19 cellular contexts compared by ENCODE assay signal in genomic region chr11:112465433-112466024, GRCh38.
"Had no signal": no experiment of that assay in that cellular context is flagged by ENCODE, and none has a peak within 500 bp of the region (broad histone marks: within the 10 kb centered on the region; RNA-seq: fewer than 3 reads in every experiment).

No MANE protein-coding gene starts in this region.

- H3K4me1 ChIP-seq: pancreas, prostate gland, stomach, tibial artery had no signal

- H3K4me3 Mint-ChIP-seq: activated naive CD8-positive, alpha-beta T cell; activated T-cell treated with anti-CD3 and anti-CD28 coated beads, Interleukin-2, amount 50 U/mL, for 72 hours; nephron; stimulated activated naive B cell treated with anti-CD40 and anti-IgM and Interleukin-4, amounts not matched to agents 10 μg/mL and 1 μg/mL and 100 μg/mL, for 72 hours; T-helper 17 cell had no signal

- DNase-seq: activated CD4-positive, alpha-beta T cell treated with anti-CD3 and anti-CD28 coated beads for 1 hour; activated naive CD4-positive, alpha-beta T cell; activated T-cell treated with anti-CD3 and anti-CD28 coated beads for 4 hours; activated T-cell treated with anti-CD3 and anti-CD28 coated beads, Interleukin-2, amount 50 U/mL, for 72 hours; anterior cingulate cortex; dermis blood vessel endothelial cell; effector memory CD4-positive, alpha-beta T cell; left colon; pancreas; stimulated activated CD4-positive, alpha-beta T cell treated with anti-CD3 and anti-CD28 coated beads, Interleukin-15, amount 100 ng/mL, for 24 hours; stimulated activated CD4-positive, alpha-beta T cell treated with anti-CD3 and anti-CD28 coated beads, Interleukin-2, amount 100 ng/mL, for 24 hours; stimulated activated naive B cell treated with anti-CD40 and anti-IgM and Interleukin-4, amounts not matched to agents 10 μg/mL and 1 μg/mL and 100 μg/mL, for 72 hours; stomach; T-helper 17 cell; T1000; tibial artery had no signal

- ATAC-seq: activated T-cell treated with anti-CD3 and anti-CD28 coated beads, Interleukin-2, amount 50 U/mL, for 72 hours; left colon; pancreas; stimulated activated naive B cell treated with anti-CD40 and anti-IgM and Interleukin-4, amounts not matched to agents 10 μg/mL and 1 μg/mL and 100 μg/mL, for 72 hours; T-helper 17 cell had no signal

- H3K4me1 Mint-ChIP-seq: stimulated activated naive B cell treated with anti-CD40 and anti-IgM and Interleukin-4, amounts not matched to agents 10 μg/mL and 1 μg/mL and 100 μg/mL, for 72 hours had no signal

- H3K27ac ChIP-seq: pancreas, prostate gland, stomach, tibial artery had no signal

- H3K4me3 ChIP-seq: pancreas, prostate gland, stomach, tibial artery had no signal

- H3K9me3 ChIP-seq: pancreas, prostate gland, stomach, tibial artery had no signal

- H3K36me3 Mint-ChIP-seq: activated naive CD8-positive, alpha-beta T cell; stimulated activated naive B cell treated with anti-CD40 and anti-IgM and Interleukin-4, amounts not matched to agents 10 μg/mL and 1 μg/mL and 100 μg/mL, for 72 hours had no signal

- H3K27me3 ChIP-seq: pancreas had no signal

- H3K36me3 ChIP-seq: pancreas, prostate gland, stomach, tibial artery had no signal

- H3K9me3 Mint-ChIP-seq: activated T-cell treated with anti-CD3 and anti-CD28 coated beads, Interleukin-2, amount 50 U/mL, for 72 hours had no signal

- H3K27ac Mint-ChIP-seq: activated naive CD8-positive, alpha-beta T cell; activated T-cell treated with anti-CD3 and anti-CD28 coated beads, Interleukin-2, amount 50 U/mL, for 72 hours; stimulated activated naive B cell treated with anti-CD40 and anti-IgM and Interleukin-4, amounts not matched to agents 10 μg/mL and 1 μg/mL and 100 μg/mL, for 72 hours; T-helper 17 cell had no signal
